1 cellular context compared by ENCODE assay signal in the genomic region with DNA sequence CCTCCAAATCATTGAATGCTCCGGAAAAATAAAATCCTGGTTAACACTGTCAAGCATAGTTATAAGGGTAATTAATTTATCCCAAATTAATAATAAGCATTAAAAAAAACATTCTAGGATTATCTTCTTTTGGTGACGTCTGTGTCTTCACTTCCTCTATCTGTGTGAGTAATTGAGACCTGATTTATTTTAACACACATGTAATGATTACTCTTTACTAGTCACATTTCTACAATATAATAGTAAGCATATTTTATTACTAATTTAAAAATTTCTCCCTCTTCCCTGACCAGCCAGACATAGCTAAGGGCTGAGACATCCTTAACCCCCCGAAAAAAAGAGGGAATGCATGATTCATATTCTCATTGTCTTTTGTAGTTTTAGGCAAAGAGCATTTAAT.
TF ChIP-seq lines count a peak whose summit lies in the region.

No MANE protein-coding gene starts in this region.

TF ChIP-seq in IMR-90, 13 proteins besides CTCF, POLR2A, EP300 and RAD21:
- no peak for TF ChIP-seq CHD1 (IDR thresholded peaks at IDR 0.05; ENCODE audit: low read depth, low read length)
- TF ChIP-seq MAZ (IDR thresholded peaks at IDR 0.05; ENCODE audit: borderline replicate concordance, low read depth, low read length): no peak
- TF ChIP-seq, protein P1, sequence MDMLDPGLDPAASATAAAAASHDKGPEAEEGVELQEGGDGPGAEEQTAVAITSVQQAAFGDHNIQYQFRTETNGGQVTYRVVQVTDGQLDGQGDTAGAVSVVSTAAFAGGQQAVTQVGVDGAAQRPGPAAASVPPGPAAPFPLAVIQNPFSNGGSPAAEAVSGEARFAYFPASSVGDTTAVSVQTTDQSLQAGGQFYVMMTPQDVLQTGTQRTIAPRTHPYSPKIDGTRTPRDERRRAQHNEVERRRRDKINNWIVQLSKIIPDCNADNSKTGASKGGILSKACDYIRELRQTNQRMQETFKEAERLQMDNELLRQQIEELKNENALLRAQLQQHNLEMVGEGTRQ (IDR thresholded peaks at IDR 0.05; ENCODE audit: low read depth, low read length): no peak
- no peak for TF ChIP-seq NFE2L2 (IDR thresholded peaks at IDR 0.05; ENCODE audit: low read depth, low read length)
- TF ChIP-seq, protein P2, sequence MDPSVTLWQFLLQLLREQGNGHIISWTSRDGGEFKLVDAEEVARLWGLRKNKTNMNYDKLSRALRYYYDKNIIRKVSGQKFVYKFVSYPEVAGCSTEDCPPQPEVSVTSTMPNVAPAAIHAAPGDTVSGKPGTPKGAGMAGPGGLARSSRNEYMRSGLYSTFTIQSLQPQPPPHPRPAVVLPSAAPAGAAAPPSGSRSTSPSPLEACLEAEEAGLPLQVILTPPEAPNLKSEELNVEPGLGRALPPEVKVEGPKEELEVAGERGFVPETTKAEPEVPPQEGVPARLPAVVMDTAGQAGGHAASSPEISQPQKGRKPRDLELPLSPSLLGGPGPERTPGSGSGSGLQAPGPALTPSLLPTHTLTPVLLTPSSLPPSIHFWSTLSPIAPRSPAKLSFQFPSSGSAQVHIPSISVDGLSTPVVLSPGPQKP (IDR thresholded peaks at IDR 0.05; ENCODE audit: borderline replicate concordance, low read depth, low read length): no peak
- no peak for TF ChIP-seq RFX5 (IDR thresholded peaks at IDR 0.05; ENCODE audit: low read depth, low read length)
- TF ChIP-seq MXI1 (IDR thresholded peaks at IDR 0.05; ENCODE audit: borderline replicate concordance, low read depth, low read length): no peak
- TF ChIP-seq MAFK (IDR thresholded peaks at IDR 0.05; ENCODE audit: low read depth, low read length): no peak
- no peak for TF ChIP-seq SMC3 (IDR thresholded peaks at IDR 0.05; ENCODE audit: low read depth, low read length)
- no peak for TF ChIP-seq FOS (IDR thresholded peaks at IDR 0.05; ENCODE audit: low read depth, low read length)
- TF ChIP-seq CEBPB (IDR thresholded peaks at IDR 0.05; ENCODE audit: low read depth, low read length): no peak
